Comparison of ENCODE assay signal across 25 cellular contexts in genomic region chr3:98701276-98701675, GRCh38.
"Had no signal": no experiment of that assay in that cellular context is flagged by ENCODE, and none has a peak within 500 bp of the region (broad histone marks: within the 10 kb centered on the region; RNA-seq: fewer than 3 reads in every experiment).

No MANE protein-coding gene starts in this region.

- H3K9me3 ChIP-seq: SJSA1 had no signal

- DNase-seq: activated CD4-positive, alpha-beta T cell treated with anti-CD3 and anti-CD28 coated beads for 1 hour; activated CD4-positive, alpha-beta T cell treated with anti-CD3 and anti-CD28 coated beads, Interleukin-2, amount 50 U/mL, for 48 hours; activated CD8-positive, alpha-beta memory T cell treated with anti-CD3 and anti-CD28 coated beads, Interleukin-2, amount 10 ng/mL, durations not matched to agents 7 days and 5 days; activated effector memory CD4-positive, alpha-beta T cell treated with anti-CD3 and anti-CD28 coated beads, Interleukin-2, amount 50 U/mL, for 16 hours; activated naive CD4-positive, alpha-beta T cell treated with Interleukin-2 at 50 U/mL for 16 hours; activated naive CD8-positive, alpha-beta T cell treated with anti-CD3 and anti-CD28 coated beads, Interleukin-2, amount 50 U/mL, for 24 hours; activated T-cell treated with anti-CD3 and anti-CD28 coated beads, Interleukin-2, amount 50 U/mL, for 24 hours; amygdala; Karpas-422; NCI-H1105; NCI-H1436; NCI-H1694 treated with DMSO at 0.1 percent for 48 hours; NCI-H2029 treated with DMSO at 0.1 percent for 48 hours; NCI-H345; NCI-H510A; NCI-H526 treated with DMSO at 0.1 percent for 48 hours; SHP77; T-helper 17 cell; T-helper 9 cell had no signal

- H3K4me3 Mint-ChIP-seq: activated CD4-positive, alpha-beta T cell treated with anti-CD3 and anti-CD28 coated beads, Interleukin-2, amount 10 ng/mL, durations not matched to agents 24 days and 14 days; activated CD8-positive, alpha-beta memory T cell treated with anti-CD3 and anti-CD28 coated beads, Interleukin-2, amount 10 ng/mL, durations not matched to agents 7 days and 5 days; activated naive CD8-positive, alpha-beta T cell treated with anti-CD3 and anti-CD28 coated beads, Interleukin-2, amount 50 U/mL, for 24 hours; activated T-cell treated with anti-CD3 and anti-CD28 coated beads, Interleukin-2, amount 50 U/mL, for 24 hours; brain; central memory CD8-positive, alpha-beta T cell; T-helper 17 cell; WTC11 had no signal

- H3K36me3 ChIP-seq: SJSA1 had no signal

- H3K36me3 Mint-ChIP-seq: activated CD8-positive, alpha-beta memory T cell treated with anti-CD3 and anti-CD28 coated beads, Interleukin-2, amount 10 ng/mL, durations not matched to agents 7 days and 5 days; activated naive CD4-positive, alpha-beta T cell treated with anti-CD3 and anti-CD28 coated beads, Interleukin-2, amount 50 U/mL, for 72 hours; brain; WTC11 had no signal

- H3K27me3 ChIP-seq: SJSA1 had no signal

- ATAC-seq: activated CD8-positive, alpha-beta memory T cell treated with anti-CD3 and anti-CD28 coated beads, Interleukin-2, amount 10 ng/mL, durations not matched to agents 7 days and 5 days; activated naive CD4-positive, alpha-beta T cell treated with anti-CD3 and anti-CD28 coated beads, Interleukin-2, amount 50 U/mL, for 72 hours; activated naive CD8-positive, alpha-beta T cell treated with anti-CD3 and anti-CD28 coated beads, Interleukin-2, amount 50 U/mL, for 24 hours; T-helper 17 cell; WTC11 had no signal

- H3K4me1 Mint-ChIP-seq: activated CD4-positive, alpha-beta T cell treated with anti-CD3 and anti-CD28 coated beads, Interleukin-2, amount 10 ng/mL, durations not matched to agents 24 days and 14 days; activated CD8-positive, alpha-beta memory T cell treated with anti-CD3 and anti-CD28 coated beads, Interleukin-2, amount 10 ng/mL, durations not matched to agents 7 days and 5 days; activated naive CD8-positive, alpha-beta T cell treated with anti-CD3 and anti-CD28 coated beads, Interleukin-2, amount 50 U/mL, for 24 hours; brain; central memory CD8-positive, alpha-beta T cell; T-helper 17 cell had no signal

- H3K27me3 Mint-ChIP-seq: activated CD4-positive, alpha-beta T cell treated with anti-CD3 and anti-CD28 coated beads, Interleukin-2, amount 10 ng/mL, durations not matched to agents 24 days and 14 days; activated T-cell treated with anti-CD3 and anti-CD28 coated beads, Interleukin-2, amount 50 U/mL, for 24 hours; brain had no signal

- H3K4me3 ChIP-seq: SJSA1 had no signal

- H3K4me1 ChIP-seq: SJSA1 had no signal

- H3K27ac ChIP-seq: SJSA1 had no signal

- H3K9me3 Mint-ChIP-seq: activated CD4-positive, alpha-beta T cell treated with anti-CD3 and anti-CD28 coated beads, Interleukin-2, amount 10 ng/mL, durations not matched to agents 24 days and 14 days; activated naive CD4-positive, alpha-beta T cell treated with anti-CD3 and anti-CD28 coated beads, Interleukin-2, amount 50 U/mL, for 72 hours; activated naive CD8-positive, alpha-beta T cell treated with anti-CD3 and anti-CD28 coated beads, Interleukin-2, amount 50 U/mL, for 24 hours; activated T-cell treated with anti-CD3 and anti-CD28 coated beads, Interleukin-2, amount 50 U/mL, for 24 hours; brain; central memory CD8-positive, alpha-beta T cell; WTC11 had no signal

- H3K27ac Mint-ChIP-seq: activated CD4-positive, alpha-beta T cell treated with anti-CD3 and anti-CD28 coated beads, Interleukin-2, amount 10 ng/mL, durations not matched to agents 24 days and 14 days; activated CD8-positive, alpha-beta memory T cell treated with anti-CD3 and anti-CD28 coated beads, Interleukin-2, amount 10 ng/mL, durations not matched to agents 7 days and 5 days; activated naive CD4-positive, alpha-beta T cell treated with anti-CD3 and anti-CD28 coated beads, Interleukin-2, amount 50 U/mL, for 72 hours; activated naive CD8-positive, alpha-beta T cell treated with anti-CD3 and anti-CD28 coated beads, Interleukin-2, amount 50 U/mL, for 24 hours; activated T-cell treated with anti-CD3 and anti-CD28 coated beads, Interleukin-2, amount 50 U/mL, for 24 hours; T-helper 17 cell; WTC11 had no signal
